1 cellular context compared by ENCODE assay signal in genomic region chr3:42099020-42099765, GRCh38.
TF ChIP-seq lines count a peak whose summit lies in the region.

No MANE protein-coding gene starts in this region.

TF ChIP-seq in HepG2, 621 proteins besides CTCF, POLR2A, EP300 and RAD21:
- TF ChIP-seq MIER2 (CRISPR knock-in tag; IDR thresholded peaks at IDR 0.05): no peak
- no peak for TF ChIP-seq CREB1 (IDR thresholded peaks at IDR 0.05)
- no peak for TF ChIP-seq CREB1 (CRISPR knock-in tag; IDR thresholded peaks at IDR 0.05)
- TF ChIP-seq KAT7 (CRISPR knock-in tag; IDR thresholded peaks at IDR 0.05; ENCODE audit: borderline replicate concordance): no peak
- no peak for TF ChIP-seq SOX6 (IDR thresholded peaks at IDR 0.05)
- 0 out of 2 replicates have a peak, but pooled peaks have one; percentile 4 for TF ChIP-seq SOX6 (CRISPR knock-in tag; IDR thresholded peaks at IDR 0.05)
- 0 out of 2 replicates have a peak, but pooled peaks have one; percentile 20 for TF ChIP-seq ZIK1 (CRISPR knock-in tag; IDR thresholded peaks at IDR 0.05; ENCODE audit: borderline replicate concordance, low read depth)
